In genomic region chr7:101118856-101119255, GRCh38 we compare ENCODE assay signal across 1 cellular context.
TF ChIP-seq lines count a peak whose summit lies in the region.

No MANE protein-coding gene starts in this region.

TF ChIP-seq in HCT116, 20 proteins besides CTCF, POLR2A, EP300 and RAD21 (continued from another document):
- TF ChIP-seq REST (IDR thresholded peaks at IDR 0.05; ENCODE audit: low read depth) (no peak), FOSL1 (IDR thresholded peaks at IDR 0.05; ENCODE audit: low read depth) (no peak), MAX (IDR thresholded peaks at IDR 0.05) (no peak), POLR2AphosphoS5 (IDR thresholded peaks at IDR 0.05; ENCODE audit: low read depth, low read length) (no peak), ATF3 (IDR thresholded peaks at IDR 0.05) (no peak), YY1 (IDR thresholded peaks at IDR 0.05; ENCODE audit: extremely low read depth, insufficient replicate concordance, low read depth, low read length) (no peak), EZH2phosphoT487 (IDR thresholded peaks at IDR 0.05; ENCODE audit: borderline replicate concordance) (no peak), CBX3 (IDR thresholded peaks at IDR 0.05; ENCODE audit: low read depth) (no peak), ZBTB33 (IDR thresholded peaks at IDR 0.05; ENCODE audit: extremely low read depth, insufficient replicate concordance, low read length) (no peak), EGR1 (IDR thresholded peaks at IDR 0.05; ENCODE audit: low read depth) (no peak), SP1 (IDR thresholded peaks at IDR 0.05; ENCODE audit: low read depth) (no peak), ZFX (IDR thresholded peaks at IDR 0.05) (no peak)
